21 cellular contexts compared by ENCODE assay signal in the genomic region with DNA sequence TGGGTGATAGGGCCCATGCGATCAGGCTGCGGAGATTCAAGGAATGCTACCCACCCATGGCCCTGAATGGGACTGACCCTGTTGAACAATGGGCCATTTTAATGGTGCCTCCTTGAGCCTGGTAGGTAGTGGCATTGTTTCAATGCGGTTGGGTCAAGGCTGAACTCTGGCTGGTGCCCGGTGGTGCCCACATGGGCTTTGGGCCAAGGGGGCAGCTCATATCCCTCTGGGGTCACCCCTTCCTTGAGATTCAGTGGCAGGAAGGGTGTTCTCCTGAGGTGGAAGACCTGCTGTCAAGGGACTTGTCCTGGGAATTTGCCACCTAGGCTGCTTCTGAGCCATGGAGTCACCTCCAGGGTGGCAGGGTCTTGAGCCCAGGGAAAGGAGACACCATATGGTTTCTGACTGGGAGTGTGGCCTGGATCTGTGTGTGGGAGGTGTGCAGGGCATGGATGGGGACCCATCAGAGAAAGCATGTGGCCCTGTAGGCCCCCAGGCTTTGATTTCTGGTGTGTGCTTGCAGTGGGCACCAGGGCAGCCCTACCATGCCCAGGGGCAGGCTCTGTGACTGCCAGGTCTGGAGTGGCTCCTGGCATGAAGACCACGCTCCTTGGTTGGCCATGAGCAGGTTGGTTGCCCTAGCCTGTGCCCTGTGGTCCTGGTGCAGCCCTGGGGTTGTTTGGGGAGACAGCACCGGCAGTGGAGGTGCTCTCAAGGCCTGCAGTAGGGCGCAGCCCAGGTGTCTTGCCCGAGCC.
"Had no signal": no experiment of that assay in that cellular context is flagged by ENCODE, and none has a peak within 500 bp of the region (broad histone marks: within the 10 kb centered on the region; RNA-seq: fewer than 3 reads in every experiment).

No MANE protein-coding gene starts in this region.

- H3K4me3 Mint-ChIP-seq: activated naive CD8-positive, alpha-beta T cell treated with anti-CD3 and anti-CD28 coated beads, Interleukin-2, amount 50 U/mL, for 24 hours; activated T-cell treated with anti-CD3 and anti-CD28 coated beads, Interleukin-2, amount 50 U/mL, for 72 hours; nephron progenitor cell; T-cell had no signal

- H3K27ac Mint-ChIP-seq: activated naive CD8-positive, alpha-beta T cell treated with anti-CD3 and anti-CD28 coated beads, Interleukin-2, amount 50 U/mL, for 24 hours; activated T-cell treated with anti-CD3 and anti-CD28 coated beads, Interleukin-2, amount 50 U/mL, for 72 hours; nephron progenitor cell; T-cell had no signal

- H3K36me3 Mint-ChIP-seq: T-cell had no signal

- H3K36me3 ChIP-seq: ascending aorta, breast epithelium, gastroesophageal sphincter, ovary, tibial nerve had no signal

- DNase-seq: activated CD4-positive, alpha-beta T cell treated with anti-CD3 and anti-CD28 coated beads for 1 hour; activated CD4-positive, alpha-beta T cell treated with anti-CD3 and anti-CD28 coated beads, Interleukin-2, amount 50 U/mL, for 4 hours; activated naive CD4-positive, alpha-beta T cell treated with Interleukin-2 at 50 U/mL for 16 hours; activated naive CD8-positive, alpha-beta T cell treated with anti-CD3 and anti-CD28 coated beads, Interleukin-2, amount 50 U/mL, for 24 hours; activated T-cell treated with anti-CD3 and anti-CD28 coated beads, Interleukin-2, amount 50 U/mL, for 72 hours; nephron progenitor cell; SK-N-SH; stimulated activated CD4-positive, alpha-beta T cell treated with anti-CD3 and anti-CD28 coated beads, Interleukin-4, amount 100 ng/mL, for 24 hours; stimulated activated naive CD4-positive, alpha-beta T cell; T1000 had no signal

- ATAC-seq: activated naive CD8-positive, alpha-beta T cell treated with anti-CD3 and anti-CD28 coated beads, Interleukin-2, amount 50 U/mL, for 24 hours; activated T-cell treated with anti-CD3 and anti-CD28 coated beads, Interleukin-2, amount 50 U/mL, for 72 hours; gastroesophageal sphincter; left lobe of liver; T-cell had no signal

- H3K9me3 ChIP-seq: SK-N-SH had no signal

- H3K9ac ChIP-seq: SK-N-SH had no signal

- H3K4me2 ChIP-seq: SK-N-SH had no signal

- H3K4me3 ChIP-seq: ascending aorta, breast epithelium, gastroesophageal sphincter, ovary, skin epidermis, tibial nerve had no signal

- H3K27me3 Mint-ChIP-seq: activated naive CD8-positive, alpha-beta T cell treated with anti-CD3 and anti-CD28 coated beads, Interleukin-2, amount 50 U/mL, for 24 hours; T-cell had no signal

- H3K4me1 Mint-ChIP-seq: activated naive CD8-positive, alpha-beta T cell treated with anti-CD3 and anti-CD28 coated beads, Interleukin-2, amount 50 U/mL, for 24 hours; nephron progenitor cell; T-cell had no signal

- H3K27me3 ChIP-seq: ascending aorta, breast epithelium, gastroesophageal sphincter, ovary, tibial nerve had no signal

- H3K4me1 ChIP-seq: ascending aorta, breast epithelium, gastroesophageal sphincter, tibial nerve had no signal

- H3K27ac ChIP-seq: ascending aorta, breast epithelium, epithelial cell of prostate, gastroesophageal sphincter, ovary, skin epidermis, tibial nerve, VCaP had no signal

- FAIRE-seq: islet of Langerhans had no signal
